Comparison of ENCODE assay signal across 17 cellular contexts in the genomic region with DNA sequence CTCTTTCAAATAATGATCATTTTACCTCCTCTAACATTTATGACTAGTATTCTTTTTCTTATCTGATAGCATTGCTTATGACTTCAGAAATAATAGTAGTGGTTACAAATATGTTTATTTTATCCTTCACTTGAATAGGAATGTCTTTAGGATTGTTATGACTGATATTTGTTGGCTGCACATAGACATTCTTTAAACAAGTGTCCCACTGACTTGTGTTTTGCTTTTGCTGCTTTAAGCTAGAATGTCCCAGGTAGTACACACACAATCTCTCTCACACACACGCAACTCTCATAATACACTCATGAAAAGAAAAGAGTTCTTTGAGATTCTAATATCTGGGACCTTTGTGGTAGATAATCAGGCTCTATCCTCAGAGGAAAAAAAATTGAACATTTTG. TPM values are rescaled to one million over a fixed set of nuclear protein-coding genes. Genes with fewer than 3 reads are reported as not detected.
DNase-seq lines count a peak whose midpoint lies in the region; TF ChIP-seq lines count a peak whose summit lies in the region.
"Had no signal": no experiment of that assay in that cellular context is flagged by ENCODE, and none has a peak within 500 bp of the region (broad histone marks: within the 10 kb centered on the region; RNA-seq: fewer than 3 reads in every experiment).

No MANE protein-coding gene starts in this region.

- H3K36me3 Mint-ChIP-seq in chondrocyte (ENCODE audit: low read depth), result peaks cover 2% of the 10 kb centered on the region
- H3K36me3 Mint-ChIP-seq in activated CD4-positive, alpha-beta memory T cell treated with anti-CD3 and anti-CD28 coated beads for 36 hours, result peaks cover 4% of the 10 kb centered on the region

- no peak for TF ChIP-seq CTCF in AG10803 (conservative IDR thresholded peaks at IDR 0.05; ENCODE audit: low read length)
- no peak for TF ChIP-seq CTCF in chondrocyte (IDR thresholded peaks at IDR 0.05)
- no peak for TF ChIP-seq CTCF in osteoblast (IDR thresholded peaks at IDR 0.05; ENCODE audit: extremely low read depth, low read depth, low read length)

- no peak overlapping the region for H3K9ac ChIP-seq in adipocyte (ENCODE audit: low read length)

- CTCF ChIA-PET in activated CD4-positive, alpha-beta memory T cell treated with anti-CD3 and anti-CD28 coated beads for 36 hours (lab: Charles Lee), result no interaction called here

- H3K36me3 ChIP-seq in adipocyte (ENCODE audit: control insufficient read depth, insufficient read depth, low read length, severe bottlenecking) (peaks cover 13% of the 10 kb centered on the region), osteoblast (ENCODE audit: insufficient read depth, low read length) (no peaks in the 10 kb centered on the region)

- peak; percentile 10 for DNase-seq in AG10803 (ENCODE audit: low read depth)
- DNase-seq in adipocyte (ENCODE audit: low read depth), result peak; percentile 57
- DNase-seq in chondrocyte (ENCODE audit: low spot score), result no peak
- no peak for DNase-seq in osteoblast (ENCODE audit: insufficient read length, low spot score, missing footprints)
- DNase-seq in activated CD4-positive, alpha-beta memory T cell treated with anti-CD3 and anti-CD28 coated beads for 36 hours, result no peak
- DNase-seq in islet precursor cell, result no peak
- DNase-seq in NCI-H510A treated with DMSO at 0.1 percent for 48 hours (lab: John Stamatoyannopoulos, UW), result no peak
- DNase-seq: Caco-2; CD4-positive, CD25-positive, alpha-beta regulatory T cell; HFFc6; Karpas-422; MM.1S; NCI-H1105; NCI-H1694 treated with DMSO at 0.1 percent for 48 hours; NCI-H2107; NCI-H748 treated with DMSO at 0.1 percent for 48 hours had no signal

- no peaks in the 10 kb centered on the region for H3K9me3 Mint-ChIP-seq in chondrocyte (ENCODE audit: low read depth)
- H3K9me3 Mint-ChIP-seq in activated CD4-positive, alpha-beta memory T cell treated with anti-CD3 and anti-CD28 coated beads for 36 hours, result no peaks in the 10 kb centered on the region
- H3K9me3 Mint-ChIP-seq: CD4-positive, CD25-positive, alpha-beta regulatory T cell; HFFc6 had no signal

- H3K4me3 ChIP-seq in AG10803 (ENCODE audit: low read length), result no peak overlapping the region
- H3K4me3 ChIP-seq in adipocyte (ENCODE audit: low read length), result no peak overlapping the region
- H3K4me3 ChIP-seq in osteoblast (ENCODE audit: insufficient read depth, low read length), result no peak overlapping the region
- H3K4me3 ChIP-seq: SJSA1 had no signal

- intact Hi-C loops in activated CD4-positive, alpha-beta memory T cell treated with anti-CD3 and anti-CD28 coated beads for 36 hours (cut with micrococcal nuclease), result no loop called here

- no peak overlapping the region for H3K4me3 Mint-ChIP-seq in chondrocyte (ENCODE audit: unreplicated experiment)
- no peak overlapping the region for H3K4me3 Mint-ChIP-seq in activated CD4-positive, alpha-beta memory T cell treated with anti-CD3 and anti-CD28 coated beads for 36 hours
- H3K4me3 Mint-ChIP-seq: CD4-positive, CD25-positive, alpha-beta regulatory T cell; HFFc6 had no signal

- peak overlapping the region; percentile 52 for H3K27ac ChIP-seq in osteoblast (ENCODE audit: low read depth, low read length)
- H3K27ac ChIP-seq: SJSA1 had no signal

- no peak overlapping the region for H2AFZ ChIP-seq in osteoblast (ENCODE audit: low read length)

- H3K9me3 ChIP-seq in adipocyte (ENCODE audit: control insufficient read depth, low read length) (no peaks in the 10 kb centered on the region), osteoblast (ENCODE audit: low read depth, low read length) (no peaks in the 10 kb centered on the region)
- H3K9me3 ChIP-seq: Caco-2, SJSA1 had no signal

- POLR2A ChIA-PET in activated CD4-positive, alpha-beta memory T cell treated with anti-CD3 and anti-CD28 coated beads for 36 hours (lab: Charles Lee), result no interaction called here

- peaks cover 9% of the 10 kb centered on the region for H3K4me1 ChIP-seq in adipocyte (ENCODE audit: control insufficient read depth, insufficient read depth, low read length)
- H3K4me1 ChIP-seq in osteoblast (ENCODE audit: insufficient read depth, low read length), result peaks cover 16% of the 10 kb centered on the region
- H3K4me1 ChIP-seq: SJSA1 had no signal

- H3K79me2 ChIP-seq in osteoblast (ENCODE audit: insufficient read depth, low read length), result no peaks in the 10 kb centered on the region

- H3K27ac Mint-ChIP-seq in chondrocyte (ENCODE audit: unreplicated experiment), result peak overlapping the region; percentile 56
- no peak overlapping the region for H3K27ac Mint-ChIP-seq in activated CD4-positive, alpha-beta memory T cell treated with anti-CD3 and anti-CD28 coated beads for 36 hours
- H3K27ac Mint-ChIP-seq: HFFc6 had no signal

- no peak overlapping the region for H3K4me2 ChIP-seq in osteoblast (ENCODE audit: insufficient read depth, low read length)

- no peaks in the 10 kb centered on the region for H4K20me1 ChIP-seq in osteoblast (ENCODE audit: insufficient read depth, low read length)

- H3K27me3 ChIP-seq in adipocyte (replicated peaks; ENCODE audit: control insufficient read depth, insufficient read depth, low read length) (no peaks in the 10 kb centered on the region), osteoblast (ENCODE audit: insufficient read depth, low read length) (no peaks in the 10 kb centered on the region)
- H3K27me3 ChIP-seq: SJSA1 had no signal

- no peaks in the 10 kb centered on the region for H3K27me3 Mint-ChIP-seq in chondrocyte (ENCODE audit: low read depth)
- no peaks in the 10 kb centered on the region for H3K27me3 Mint-ChIP-seq in activated CD4-positive, alpha-beta memory T cell treated with anti-CD3 and anti-CD28 coated beads for 36 hours
- H3K27me3 Mint-ChIP-seq: CD4-positive, CD25-positive, alpha-beta regulatory T cell had no signal

- peaks cover 36% of the 10 kb centered on the region for H3K4me1 Mint-ChIP-seq in chondrocyte (ENCODE audit: low read depth)
- no peaks in the 10 kb centered on the region for H3K4me1 Mint-ChIP-seq in activated CD4-positive, alpha-beta memory T cell treated with anti-CD3 and anti-CD28 coated beads for 36 hours (ENCODE audit: low read depth)

RNA-seq across cellular contexts. Expression of a gene that starts 21.6 kb away (rescaled TPM):
- 12.6 to 18.6 TPM (median 13.4 TPM) in 3 replicates for total RNA-seq in chondrocyte
- 17.4 and 20.0 TPM in 2 replicates for total RNA-seq in osteoblast
- total RNA-seq in activated CD4-positive, alpha-beta memory T cell treated with anti-CD3 and anti-CD28 coated beads for 36 hours, result 10 to 100 TPM; 13.7 to 15.4 TPM

RNA-seq across cellular contexts. Expression of a gene that starts 21.9 kb away (rescaled TPM):
- 45.4 to 60.7 TPM (median 45.5 TPM) in 3 replicates for total RNA-seq in chondrocyte
- 65.1 TPM in 2 replicates for total RNA-seq in osteoblast
- 10 to 100 TPM; 38.2 to 41.4 TPM for total RNA-seq in activated CD4-positive, alpha-beta memory T cell treated with anti-CD3 and anti-CD28 coated beads for 36 hours

Comparison
In these comparisons a context has a peak if more than half of its experiments do, and no peak if none do; other contexts are left out.
1. DNase-seq: peak in AG10803 (single experiment) and adipocyte (single experiment); none in chondrocyte (single experiment), osteoblast (single experiment), activated CD4-positive, alpha-beta memory T cell treated with anti-CD3 and anti-CD28 coated beads for 36 hours (single experiment), islet precursor cell (single experiment) and NCI-H510A treated with DMSO at 0.1 percent for 48 hours (single experiment).